ENCODE assay signal across 11 cellular contexts in the genomic region with DNA sequence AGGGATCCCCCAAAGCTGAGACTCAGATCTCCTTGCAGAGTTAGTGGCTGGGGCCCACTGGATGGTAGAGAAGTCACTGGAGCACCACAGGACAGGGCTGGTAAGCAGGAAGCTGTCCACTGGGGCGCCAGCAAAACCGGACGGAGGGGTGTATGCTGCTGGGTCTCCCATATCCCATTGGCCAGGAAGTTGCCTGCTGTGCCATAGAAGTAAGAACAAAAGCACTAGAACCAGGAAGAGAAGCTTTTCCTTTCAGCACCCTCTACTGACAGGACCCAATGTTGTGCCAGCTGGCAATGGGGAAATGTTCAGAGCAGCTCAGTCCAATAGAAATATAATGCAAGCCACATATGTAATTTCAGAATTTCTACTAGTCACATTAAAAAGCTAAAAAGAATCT.
DNase-seq lines count a peak whose midpoint lies in the region; ATAC-seq and TF ChIP-seq lines count a peak whose summit lies in the region.
"Had no signal": no experiment of that assay in that cellular context is flagged by ENCODE, and none has a peak within 500 bp of the region (broad histone marks: within the 10 kb centered on the region; RNA-seq: fewer than 3 reads in every experiment).

No MANE protein-coding gene starts in this region.

- no peaks in the 10 kb centered on the region for H3K9me3 Mint-ChIP-seq in chondrocyte (ENCODE audit: low read depth)
- H3K9me3 Mint-ChIP-seq in activated T-cell treated with anti-CD3 and anti-CD28 coated beads, Interleukin-2, amount 50 U/mL, for 72 hours, result no peaks in the 10 kb centered on the region

- DNase-seq in ELF-1 (ENCODE audit: low read depth, low spot score) (peak; percentile 66), NCI-H2029 treated with DMSO at 0.1 percent for 48 hours (lab: John Stamatoyannopoulos, UW) (peak; percentile 29), chondrocyte (ENCODE audit: low spot score) (no peak), midbrain (lab: John Stamatoyannopoulos, UW) (peak; percentile 61), DMS79 treated with DMSO at 0.1 percent for 48 hours (lab: John Stamatoyannopoulos, UW) (no peak)
- DNase-seq in activated T-cell treated with anti-CD3 and anti-CD28 coated beads, Interleukin-2, amount 50 U/mL, for 72 hours, result no peak
- DNase-seq in activated CD8-positive, alpha-beta memory T cell treated with anti-CD3 and anti-CD28 coated beads for 24 hours, result no peak
- DNase-seq: Karpas-422, naive B cell had no signal

- H3K27me3 Mint-ChIP-seq in chondrocyte (ENCODE audit: low read depth), result peaks cover 2% of the 10 kb centered on the region
- H3K27me3 Mint-ChIP-seq in activated T-cell treated with anti-CD3 and anti-CD28 coated beads, Interleukin-2, amount 50 U/mL, for 72 hours (ENCODE audit: low read depth), result peaks cover 8% of the 10 kb centered on the region

- ATAC-seq in GM18861 (IDR thresholded peaks at IDR 0.05; ENCODE audit: unreplicated experiment), result no peak
- ATAC-seq in activated T-cell treated with anti-CD3 and anti-CD28 coated beads, Interleukin-2, amount 50 U/mL, for 72 hours (replicated peaks in 1 of 2), result no peak

- H3K4me3 Mint-ChIP-seq in chondrocyte (ENCODE audit: unreplicated experiment), result no peak overlapping the region
- H3K4me3 Mint-ChIP-seq in activated T-cell treated with anti-CD3 and anti-CD28 coated beads, Interleukin-2, amount 50 U/mL, for 72 hours, result no peak overlapping the region
- H3K4me3 Mint-ChIP-seq: activated naive CD8-positive, alpha-beta T cell; naive B cell had no signal

- no peaks in the 10 kb centered on the region for H3K36me3 Mint-ChIP-seq in chondrocyte (ENCODE audit: low read depth)
- H3K36me3 Mint-ChIP-seq in activated T-cell treated with anti-CD3 and anti-CD28 coated beads, Interleukin-2, amount 50 U/mL, for 72 hours (ENCODE audit: insufficient read depth in 2 of 2), result no peaks in the 10 kb centered on the region
- H3K36me3 Mint-ChIP-seq: activated naive CD8-positive, alpha-beta T cell; naive B cell had no signal

- TF ChIP-seq CTCF in chondrocyte (IDR thresholded peaks at IDR 0.05), result peak; percentile 61

- H3K27ac Mint-ChIP-seq in chondrocyte (ENCODE audit: unreplicated experiment), result peak overlapping the region; percentile 23
- no peak overlapping the region for H3K27ac Mint-ChIP-seq in activated T-cell treated with anti-CD3 and anti-CD28 coated beads, Interleukin-2, amount 50 U/mL, for 72 hours
- H3K27ac Mint-ChIP-seq: activated naive CD8-positive, alpha-beta T cell had no signal

- H3K4me1 Mint-ChIP-seq in chondrocyte (ENCODE audit: low read depth), result peaks cover 10% of the 10 kb centered on the region
- no peaks in the 10 kb centered on the region for H3K4me1 Mint-ChIP-seq in activated T-cell treated with anti-CD3 and anti-CD28 coated beads, Interleukin-2, amount 50 U/mL, for 72 hours (ENCODE audit: low read depth)

Comparison
In these comparisons a context has a peak if more than half of its experiments do, and no peak if none do; other contexts are left out.
1. DNase-seq: peak in ELF-1 (single experiment), NCI-H2029 treated with DMSO at 0.1 percent for 48 hours (single experiment) and midbrain (single experiment); none in chondrocyte (single experiment), activated T-cell treated with anti-CD3 and anti-CD28 coated beads, Interleukin-2, amount 50 U/mL, for 72 hours (0 of 2), DMS79 treated with DMSO at 0.1 percent for 48 hours (single experiment) and activated CD8-positive, alpha-beta memory T cell treated with anti-CD3 and anti-CD28 coated beads for 24 hours (single experiment).